1 cellular context compared by ENCODE assay signal in genomic region chr1:40901886-40902633, GRCh38.
A peak's percentile ranks its signal among the peaks of the same experiment; 100 is the strongest.
TF ChIP-seq lines count a peak whose summit lies in the region.

No MANE protein-coding gene starts in this region.

TF ChIP-seq in HepG2, 621 proteins besides CTCF, POLR2A, EP300 and RAD21:
- TF ChIP-seq STAG1 (CRISPR knock-in tag; IDR thresholded peaks at IDR 0.05) (no peak), CREB1 (IDR thresholded peaks at IDR 0.05) (peak; percentile 43; the same call in 1 of the 2 replicates), CREB1 (CRISPR knock-in tag; IDR thresholded peaks at IDR 0.05) (no peak)
TF ChIP-seq in HepG2: peak in this region for 1.
